1 cellular context compared by ENCODE assay signal in the genomic region with DNA sequence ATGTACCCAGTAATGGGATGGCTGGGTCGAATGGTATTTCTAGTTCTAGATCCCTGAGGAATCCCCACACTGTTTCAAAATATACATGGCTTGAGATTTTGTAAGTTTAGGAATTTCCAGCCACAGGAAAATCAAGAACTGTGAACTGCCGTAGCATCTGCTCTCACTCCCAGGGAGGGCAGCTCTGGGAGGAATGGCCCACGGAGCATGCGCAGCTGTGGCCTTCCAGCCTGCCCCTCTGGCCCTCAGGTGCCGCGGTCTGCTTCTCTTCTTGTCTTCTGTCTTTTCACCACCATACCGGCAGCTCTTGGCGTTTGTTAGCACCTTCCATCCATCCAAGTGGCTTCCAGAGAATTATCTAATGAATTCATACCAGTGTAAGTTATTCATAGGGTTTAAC.
TF ChIP-seq lines count a peak whose summit lies in the region.

No MANE protein-coding gene starts in this region.

TF ChIP-seq in K562, 482 proteins besides CTCF, POLR2A, EP300 and RAD21:
- peak; percentile 72 to 79 for TF ChIP-seq NRF1 (conservative IDR thresholded peaks at IDR 0.05 in 1 of 2, IDR thresholded peaks at IDR 0.05 in 1 of 2)
- TF ChIP-seq ZNF41 (CRISPR knock-in tag; conservative IDR thresholded peaks at IDR 0.05), result no peak
